28 cellular contexts compared by ENCODE assay signal in genomic region chr7:70183278-70183677, GRCh38.
DNase-seq lines count a peak whose midpoint lies in the region; ATAC-seq and TF ChIP-seq lines count a peak whose summit lies in the region.
"Had no signal": no experiment of that assay in that cellular context is flagged by ENCODE, and none has a peak within 500 bp of the region (broad histone marks: within the 10 kb centered on the region; RNA-seq: fewer than 3 reads in every experiment).

No MANE protein-coding gene starts in this region.

- intact Hi-C loops in stomach (cut with DNase I; ENCODE audit: low total_unique reads): no loop called here
- intact Hi-C loops in left cardiac atrium (cut with DNase I): no loop called here

- no peaks in the 10 kb centered on the region for H3K27me3 Mint-ChIP-seq in endodermal cell (ENCODE audit: insufficient read depth)

- no peaks in the 10 kb centered on the region for H3K27me3 ChIP-seq in endodermal cell (ENCODE audit: control insufficient read depth, insufficient read depth, low read length, poor library complexity, severe bottlenecking)
- H3K27me3 ChIP-seq in stomach: no peaks in the 10 kb centered on the region
- H3K27me3 ChIP-seq: thyroid gland had no signal

- H3K4me1 ChIP-seq in endodermal cell (ENCODE audit: control insufficient read depth, insufficient read depth, low read length) (peaks cover 5% of the 10 kb centered on the region), stomach (peaks cover 0 to 8% (median 3%) of the 10 kb centered on the region in 4 donors)
- H3K4me1 ChIP-seq: thyroid gland had no signal

- H3K9me3 ChIP-seq in endodermal cell (ENCODE audit: control insufficient read depth, low read length) (no peaks in the 10 kb centered on the region), stomach (no peaks in the 10 kb centered on the region)
- H3K9me3 ChIP-seq: thyroid gland had no signal

- DNase-seq in NB4 (ENCODE audit: low read depth) (peak; percentile 15), NCI-H748 (lab: John Stamatoyannopoulos, UW; ENCODE audit: unreplicated experiment) (peak; percentile 68), endodermal cell (peak; percentile 70), retina (peak; percentile 17), stomach (no peak), left cardiac atrium (no peak)
- DNase-seq: activated CD4-positive, alpha-beta T cell treated with anti-CD3 and anti-CD28 coated beads, Interleukin-2, amount 50 U/mL, for 1 hour; aorta; CD4-positive, alpha-beta T cell; cerebellar nuclear complex; effector CD8-positive, alpha-beta T cell; GDM1; hypothalamus; Kasumi-1; kidney; NCI-H1048; NCI-H2171; NCI-H774; occipital lobe; PC-9; SHP77 treated with DMSO at 0.1 percent for 48 hours; stimulated activated CD4-positive, alpha-beta T cell treated with anti-CD3 and anti-CD28 coated beads, Interleukin-4, amount 100 ng/mL, for 24 hours; stimulated activated naive CD4-positive, alpha-beta T cell treated with Interleukin-2 at 50 U/mL for 16 hours; thyroid gland had no signal

- TF ChIP-seq EP300 in stomach (IDR thresholded peaks at IDR 0.05): no peak

- peaks cover 22% of the 10 kb centered on the region for H3K4me1 Mint-ChIP-seq in endodermal cell

- no peak overlapping the region for H3K27ac Mint-ChIP-seq in endodermal cell
- H3K27ac Mint-ChIP-seq: activated naive CD4-positive, alpha-beta T cell treated with anti-CD3 and anti-CD28 coated beads, Interleukin-2, amount 50 U/mL, for 72 hours; activated T-helper 17 cell treated with anti-CD3 and anti-CD28 coated beads, Interleukin-2, amount 50 U/mL, for 72 hours; CD4-positive, alpha-beta T cell had no signal

- H3K4me3 ChIP-seq in NB4 (ENCODE audit: low read depth, low read length): no peak overlapping the region
- H3K4me3 ChIP-seq in endodermal cell (ENCODE audit: low read length): no peak overlapping the region
- H3K4me3 ChIP-seq in stomach: no peak overlapping the region
- H3K4me3 ChIP-seq: PC-9, thyroid gland had no signal

- H3K36me3 ChIP-seq in endodermal cell (ENCODE audit: control insufficient read depth, insufficient read depth, low read length) (no peaks in the 10 kb centered on the region), stomach (no peaks in the 10 kb centered on the region)
- H3K36me3 ChIP-seq: thyroid gland had no signal

- no peaks in the 10 kb centered on the region for H3K9me3 Mint-ChIP-seq in endodermal cell
- H3K9me3 Mint-ChIP-seq: CD4-positive, alpha-beta T cell had no signal

- no peak for ATAC-seq in activated CD4-positive, CD25-positive, alpha-beta regulatory T cell treated with anti-CD3 and anti-CD28 coated beads, Interleukin-2, amount 50 U/mL, for 24 hours
- ATAC-seq in left cardiac atrium: no peak
- ATAC-seq: activated naive CD4-positive, alpha-beta T cell treated with anti-CD3 and anti-CD28 coated beads, Interleukin-2, amount 50 U/mL, for 72 hours; activated T-helper 17 cell treated with anti-CD3 and anti-CD28 coated beads, Interleukin-2, amount 50 U/mL, for 72 hours; esophagus mucosa had no signal

- WGBS in endodermal cell (ENCODE audit: insufficient coverage in 1 of 2, insufficient read length in 1 of 2), 2 experiments: 31 to 51% methylated on average over 3 to 6 of the region's 6 CpGs
- WGBS in stomach, 5 donors: 61 to 87% (median 75%) methylated on average over 6 of the region's 6 CpGs

- peaks cover 2% of the 10 kb centered on the region for H3K36me3 Mint-ChIP-seq in endodermal cell (ENCODE audit: low read depth)

- peak overlapping the region; percentile 25 for H3K27ac ChIP-seq in endodermal cell (ENCODE audit: low read depth, low read length)
- no peak overlapping the region for H3K27ac ChIP-seq in stomach
- H3K27ac ChIP-seq: PC-9, thyroid gland had no signal

- no peak for TF ChIP-seq POLR2A in NB4 (IDR thresholded peaks at IDR 0.05; ENCODE audit: extremely low read depth, insufficient read length)
- no peak for TF ChIP-seq POLR2A in stomach (IDR thresholded peaks at IDR 0.05)

- no peak overlapping the region for H3K9ac ChIP-seq in endodermal cell (ENCODE audit: extremely low read depth, low read length, poor library complexity, severe bottlenecking)

- H3K4me3 Mint-ChIP-seq in endodermal cell: no peak overlapping the region
- H3K4me3 Mint-ChIP-seq: activated T-helper 17 cell treated with anti-CD3 and anti-CD28 coated beads, Interleukin-2, amount 50 U/mL, for 72 hours; CD4-positive, alpha-beta T cell had no signal

- TF ChIP-seq CTCF in NB4 (IDR thresholded peaks at IDR 0.05; ENCODE audit: low read depth, low read length) (no peak), endodermal cell (conservative IDR thresholded peaks at IDR 0.05) (no peak), stomach (IDR thresholded peaks at IDR 0.05) (no peak)

Comparison
In these comparisons a context has a peak if more than half of its experiments do, and no peak if none do; other contexts are left out.
1. DNase-seq: peak in NB4 (single experiment), NCI-H748 (single experiment), endodermal cell (single experiment) and retina (single experiment); none in stomach (single experiment) and left cardiac atrium (single experiment).